11 cellular contexts compared by ENCODE assay signal in genomic region chr2:9800639-9800974, GRCh38. TPM values are rescaled to one million over a fixed set of nuclear protein-coding genes. Genes with fewer than 3 reads are reported as not detected.
DNase-seq lines count a peak whose midpoint lies in the region; ATAC-seq and TF ChIP-seq lines count a peak whose summit lies in the region.
"Had no signal": no experiment of that assay in that cellular context is flagged by ENCODE, and none has a peak within 500 bp of the region (broad histone marks: within the 10 kb centered on the region; RNA-seq: fewer than 3 reads in every experiment).

No MANE protein-coding gene starts in this region.

- no peak for DNase-seq in activated CD8-positive, alpha-beta memory T cell treated with anti-CD3 and anti-CD28 coated beads, Interleukin-2, amount 10 ng/mL, durations not matched to agents 7 days and 5 days
- DNase-seq in activated CD8-positive, alpha-beta memory T cell treated with anti-CD3 and anti-CD28 coated beads, Interleukin-2, amount 50 U/mL, for 4 hours: no peak
- DNase-seq in mammary epithelial cell (no peak), lower lobe of right lung (no peak), type B pancreatic cell (ENCODE audit: extremely low spot score, unreplicated experiment) (no peak), NCI-H226 (no peak)
- DNase-seq: NCI-H1092 had no signal

- TF ChIP-seq CTCF in mammary epithelial cell (conservative IDR thresholded peaks at IDR 0.05 in 1 of 2, IDR thresholded peaks at IDR 0.05 in 1 of 2; ENCODE audit: extremely low read depth in 1 of 2, insufficient read depth in 1 of 2, low read depth in 1 of 2, low read length in 2 of 2) (no peak), lower lobe of right lung (IDR thresholded peaks at IDR 0.05) (no peak), type B pancreatic cell (conservative IDR thresholded peaks at IDR 0.05) (no peak)

- in situ Hi-C loops in mammary epithelial cell (cut with MboI; ENCODE audit: low sequenced_read_pairs in 2 of 2): loop anchor here in 1 of 2 donors (5.0 to 25.0 kb wide), 2 partner anchors 247 to 612 kb away; no protein-coding TSS in a partner anchor

- no peaks in the 10 kb centered on the region for H3K9me3 ChIP-seq in mammary epithelial cell (replicated peaks; ENCODE audit: insufficient read depth, low read length)
- no peaks in the 10 kb centered on the region for H3K9me3 ChIP-seq in lower lobe of right lung

- peaks cover 44% of the 10 kb centered on the region for H3K4me1 Mint-ChIP-seq in activated CD8-positive, alpha-beta memory T cell treated with anti-CD3 and anti-CD28 coated beads, Interleukin-2, amount 10 ng/mL, durations not matched to agents 7 days and 5 days
- H3K4me1 Mint-ChIP-seq in type B pancreatic cell (ENCODE audit: unreplicated experiment): peaks cover 43% of the 10 kb centered on the region

- H3K36me3 Mint-ChIP-seq in activated CD8-positive, alpha-beta memory T cell treated with anti-CD3 and anti-CD28 coated beads, Interleukin-2, amount 10 ng/mL, durations not matched to agents 7 days and 5 days: no peaks in the 10 kb centered on the region
- no peaks in the 10 kb centered on the region for H3K36me3 Mint-ChIP-seq in type B pancreatic cell
- H3K36me3 Mint-ChIP-seq: neural progenitor cell had no signal

- H3K9ac ChIP-seq in mammary epithelial cell (ENCODE audit: insufficient read depth, low read length): peak overlapping the region; percentile 78
- H3K9ac ChIP-seq: neural progenitor cell had no signal

- CTCF ChIA-PET in activated CD8-positive, alpha-beta memory T cell treated with anti-CD3 and anti-CD28 coated beads, Interleukin-2, amount 10 ng/mL, durations not matched to agents 7 days and 5 days (lab: Charles Lee): interaction anchor here (0.6 to 7.2 kb wide), 19 partner anchors 9 to 265 kb away, joined by 3 to 78 read pairs (median 10); partner anchors contain the start of genes ADAM17, KLF11 and TAF1B
- CTCF ChIA-PET in mammary epithelial cell (lab: Charles Lee; ENCODE audit: low non-redundant PET): interaction anchor here (0.6 to 1.1 kb wide), 5 partner anchors 13 to 889 kb away, joined by 3 to 6 read pairs (median 3); partner anchors contain the start of genes KLF11 and NOL10

- no peaks in the 10 kb centered on the region for H3K79me2 ChIP-seq in mammary epithelial cell (ENCODE audit: insufficient read depth, low read length)

- dilution Hi-C loops in mammary epithelial cell (cut with HindIII; ENCODE audit: low sequenced_read_pairs): loop anchor here (25.0 kb wide), 1 partner anchor 637 kb away; the partner anchor contains the start of gene ODC1

- ATAC-seq in activated CD8-positive, alpha-beta memory T cell treated with anti-CD3 and anti-CD28 coated beads, Interleukin-2, amount 10 ng/mL, durations not matched to agents 7 days and 5 days: no peak
- ATAC-seq in lower lobe of right lung (no peak), GM21526 (IDR thresholded peaks at IDR 0.05; ENCODE audit: low FRiP score, unreplicated experiment) (no peak), HG03025 (IDR thresholded peaks at IDR 0.05; ENCODE audit: low FRiP score, unreplicated experiment) (no peak)

- H3K4me3 Mint-ChIP-seq in activated CD8-positive, alpha-beta memory T cell treated with anti-CD3 and anti-CD28 coated beads, Interleukin-2, amount 10 ng/mL, durations not matched to agents 7 days and 5 days: no peak overlapping the region
- no peak overlapping the region for H3K4me3 Mint-ChIP-seq in type B pancreatic cell
- H3K4me3 Mint-ChIP-seq: neural progenitor cell had no signal

- H4K20me1 ChIP-seq in mammary epithelial cell (ENCODE audit: insufficient read depth, low read length): no peaks in the 10 kb centered on the region

- H3K27ac Mint-ChIP-seq in activated CD8-positive, alpha-beta memory T cell treated with anti-CD3 and anti-CD28 coated beads, Interleukin-2, amount 10 ng/mL, durations not matched to agents 7 days and 5 days: peak overlapping the region; percentile 26
- H3K27ac Mint-ChIP-seq in type B pancreatic cell: peak overlapping the region; percentile 90
- H3K27ac Mint-ChIP-seq: neural progenitor cell had no signal

- peaks cover 11% of the 10 kb centered on the region for H3K27me3 Mint-ChIP-seq in activated CD8-positive, alpha-beta memory T cell treated with anti-CD3 and anti-CD28 coated beads, Interleukin-2, amount 10 ng/mL, durations not matched to agents 7 days and 5 days
- H3K27me3 Mint-ChIP-seq in type B pancreatic cell: no peaks in the 10 kb centered on the region

- WGBS in mammary epithelial cell (ENCODE audit: low coverage, missing lambda C conversion rate): 0% methylated on average over 1 of the region's 5 CpGs

- H3K27ac ChIP-seq in mammary epithelial cell (ENCODE audit: insufficient read depth, low read depth, low read length): peak overlapping the region; percentile 93
- H3K27ac ChIP-seq in lower lobe of right lung: peak overlapping the region; percentile 64
- H3K27ac ChIP-seq: neural progenitor cell had no signal

- no TSS peak for BruUV-seq in mammary epithelial cell (replicated peaks; lab: Mats Ljungman, UMichigan)

- H3K4me2 ChIP-seq in mammary epithelial cell (ENCODE audit: insufficient read depth, low read depth, low read length): peak overlapping the region; percentile 66
- H3K4me2 ChIP-seq: neural progenitor cell had no signal

- intact Hi-C loops in mammary epithelial cell (cut with micrococcal nuclease) (loop anchor here (2.0 to 5.0 kb wide), 3 partner anchors 30 to 608 kb away; partner anchors contain the start of gene RRM2), lower lobe of right lung (cut with DNase I) (no loop called here)

- H2AFZ ChIP-seq in mammary epithelial cell (ENCODE audit: low read depth, low read length): peak overlapping the region; percentile 10
- H2AFZ ChIP-seq: neural progenitor cell had no signal

- H3K36me3 ChIP-seq in mammary epithelial cell (ENCODE audit: insufficient read depth, low read length) (no peaks in the 10 kb centered on the region), lower lobe of right lung (no peaks in the 10 kb centered on the region)
- H3K36me3 ChIP-seq: neural progenitor cell had no signal

- no peaks in the 10 kb centered on the region for H3K9me3 Mint-ChIP-seq in activated CD8-positive, alpha-beta memory T cell treated with anti-CD3 and anti-CD28 coated beads, Interleukin-2, amount 10 ng/mL, durations not matched to agents 7 days and 5 days (ENCODE audit: low read depth)
- H3K9me3 Mint-ChIP-seq in type B pancreatic cell: no peaks in the 10 kb centered on the region
- H3K9me3 Mint-ChIP-seq: activated T-cell treated with anti-CD3 and anti-CD28 coated beads, Interleukin-2, amount 50 U/mL, for 4 hours; neural progenitor cell had no signal

- H3K27me3 ChIP-seq in mammary epithelial cell (ENCODE audit: insufficient read depth, low read length) (no peaks in the 10 kb centered on the region), lower lobe of right lung (ENCODE audit: low read depth) (no peaks in the 10 kb centered on the region)
- H3K27me3 ChIP-seq: neural progenitor cell had no signal

- H3K4me3 ChIP-seq in mammary epithelial cell (replicated peaks in 1 of 3; ENCODE audit: insufficient read depth in 1 of 3, low read depth in 2 of 3, low read length in 3 of 3): no peak overlapping the region
- H3K4me3 ChIP-seq in lower lobe of right lung: no peak overlapping the region
- H3K4me3 ChIP-seq: neural progenitor cell had no signal

- peaks cover 54% of the 10 kb centered on the region for H3K4me1 ChIP-seq in mammary epithelial cell (ENCODE audit: insufficient read depth, low read length)
- H3K4me1 ChIP-seq in lower lobe of right lung: peaks cover 42% of the 10 kb centered on the region

RNA-seq across cellular contexts. Expression of gene TAF1B, which starts 42.7 kb away (rescaled TPM):
- 10 to 100 TPM; 29.5 to 31.2 TPM for total RNA-seq in activated CD8-positive, alpha-beta memory T cell treated with anti-CD3 and anti-CD28 coated beads, Interleukin-2, amount 10 ng/mL, durations not matched to agents 7 days and 5 days
- total RNA-seq in mammary epithelial cell (10 to 100 TPM; 13.5 to 25.5 TPM), lower lobe of right lung (22.9 TPM), type B pancreatic cell (ENCODE audit: low replicate concordance) (26.3 and 34.1 TPM in 2 replicates)
- polyA plus RNA-seq in mammary epithelial cell: 9.4 TPM
- polyA minus RNA-seq in mammary epithelial cell: 30.4 TPM
